Comparison of ENCODE assay signal across 16 cellular contexts in genomic region chr16:71593048-71593999, GRCh38. TPM values are rescaled to one million over a fixed set of nuclear protein-coding genes. Genes with fewer than 3 reads are reported as not detected.
A peak's percentile ranks its signal among the peaks of the same experiment; 100 is the strongest.
DNase-seq lines count a peak whose midpoint lies in the region; ATAC-seq and TF ChIP-seq lines count a peak whose summit lies in the region.
"Had no signal": no experiment of that assay in that cellular context is flagged by ENCODE, and none has a peak within 500 bp of the region (broad histone marks: within the 10 kb centered on the region; RNA-seq: fewer than 3 reads in every experiment).

No MANE protein-coding gene starts in this region.

- POLR2A ChIA-PET in IMR-90 (lab: Charles Lee; ENCODE audit: unreplicated experiment), result no interaction called here

- in situ Hi-C loops in IMR-90 (cut with MboI; ENCODE audit: low sequenced_read_pairs), result no loop called here

- H3K4me2 ChIP-seq in IMR-90 (ENCODE audit: low read depth, low read length) (no peak overlapping the region), GM23338 (no peak overlapping the region)
- H3K4me2 ChIP-seq: BLaER1 had no signal

- H3K4ac ChIP-seq in IMR-90 (ENCODE audit: low read depth, low read length), result no peak overlapping the region

- H3K9me1 ChIP-seq in IMR-90 (ENCODE audit: insufficient read depth, low read length), result no peaks in the 10 kb centered on the region

- TF ChIP-seq POLR2A in IMR-90 (IDR thresholded peaks at IDR 0.05; ENCODE audit: low read depth, low read length), result no peak
- no peak for TF ChIP-seq POLR2A in esophagus muscularis mucosa (IDR thresholded peaks at IDR 0.05; ENCODE audit: low read depth)

- H3K56ac ChIP-seq in IMR-90 (ENCODE audit: extremely low read depth, insufficient read depth, low read length), result no peak overlapping the region

- no peaks in the 10 kb centered on the region for H3K9me2 ChIP-seq in GM23338 (ENCODE audit: insufficient read depth)

- no peak for TF ChIP-seq CTCF in C4-2B (conservative IDR thresholded peaks at IDR 0.05)
- no peak for TF ChIP-seq CTCF in IMR-90 (conservative IDR thresholded peaks at IDR 0.05; ENCODE audit: low read depth, low read length)
- TF ChIP-seq CTCF in progenitor cell of endocrine pancreas (IDR thresholded peaks at IDR 0.05; ENCODE audit: unreplicated experiment), result no peak
- no peak for TF ChIP-seq CTCF in esophagus muscularis mucosa (IDR thresholded peaks at IDR 0.05)
- TF ChIP-seq CTCF in GM23338 (conservative IDR thresholded peaks at IDR 0.05; ENCODE audit: low read depth in 2 of 2), result no peak

- peak overlapping the region; percentile 53; the same call in 1 of the 2 replicates for H3K27ac ChIP-seq in C4-2B
- H3K27ac ChIP-seq in IMR-90 (ENCODE audit: insufficient read depth, low read length), result no peak overlapping the region
- no peak overlapping the region for H3K27ac ChIP-seq in esophagus muscularis mucosa (replicated peaks in 1 of 4)
- no peak overlapping the region for H3K27ac ChIP-seq in GM23338 (ENCODE audit: low read depth)
- H3K27ac ChIP-seq: BLaER1 had no signal

- H3K79me1 ChIP-seq in IMR-90 (ENCODE audit: low read depth in 1 of 2, low read length in 2 of 2), result no peaks in the 10 kb centered on the region

- H2BK20ac ChIP-seq in IMR-90 (ENCODE audit: low read depth, low read length), result no peak overlapping the region

- no peak overlapping the region for H3K18ac ChIP-seq in IMR-90 (ENCODE audit: low read depth, low read length)

- H3K23ac ChIP-seq in IMR-90 (ENCODE audit: low read depth, low read length), result no peak overlapping the region

- H3F3A ChIP-seq in GM23338 (replicated peaks; ENCODE audit: low read depth), result no peaks in the 10 kb centered on the region

- H4K20me1 ChIP-seq in IMR-90 (ENCODE audit: insufficient read depth, low read length), result no peaks in the 10 kb centered on the region
- H4K20me1 ChIP-seq in GM23338 (replicated peaks; ENCODE audit: insufficient read depth), result no peaks in the 10 kb centered on the region
- H4K20me1 ChIP-seq: BLaER1 had no signal

- no peak overlapping the region for H2BK15ac ChIP-seq in IMR-90 (ENCODE audit: low read depth, low read length)

- no CpG with 5 or more reads among the region's 3 CpGs for WGBS in IMR-90 (ENCODE audit: extremely low coverage in 2 of 2, insufficient read length in 1 of 2), 2 experiments
- 76% methylated on average over 3 of the region's 3 CpGs for WGBS in esophagus muscularis mucosa

- H3K4me3 Mint-ChIP-seq in progenitor cell of endocrine pancreas (ENCODE audit: low read depth) (no peak overlapping the region), GM23338 (no peak overlapping the region)
- H3K4me3 Mint-ChIP-seq: CD4-positive, alpha-beta T cell had no signal

- no peak for ATAC-seq in IMR-90 (ENCODE audit: low read depth)
- peak; percentile 44 for ATAC-seq in left lobe of liver
- ATAC-seq in GM23338, result no peak
- ATAC-seq: K562 had no signal

- H2AK5ac ChIP-seq in IMR-90 (ENCODE audit: low read depth, low read length), result no peak overlapping the region

- TF ChIP-seq RAD21 in IMR-90 (IDR thresholded peaks at IDR 0.05; ENCODE audit: low read length), result no peak

- CTCF ChIA-PET in IMR-90 (lab: Yijun Ruan, JAX), result interaction anchor here (0.9 kb wide), 2 partner anchors 17 to 28 kb away, joined by 3 read pairs; no protein-coding TSS in a partner anchor

- H2BK120ac ChIP-seq in IMR-90 (ENCODE audit: low read depth, low read length), result no peak overlapping the region

- no peaks in the 10 kb centered on the region for H3K9me3 ChIP-seq in IMR-90 (ENCODE audit: control insufficient read depth, insufficient read depth, low read length)
- no peaks in the 10 kb centered on the region for H3K9me3 ChIP-seq in esophagus muscularis mucosa
- H3K9me3 ChIP-seq: BLaER1 had no signal

- no peak overlapping the region for H2AFZ ChIP-seq in IMR-90 (replicated peaks; ENCODE audit: low read length, poor library complexity)
- H2AFZ ChIP-seq in GM23338, result no peak overlapping the region

- H3K4me1 ChIP-seq in IMR-90 (ENCODE audit: control insufficient read depth, insufficient read depth, low read length), result no peaks in the 10 kb centered on the region
- no peaks in the 10 kb centered on the region for H3K4me1 ChIP-seq in esophagus muscularis mucosa
- H3K4me1 ChIP-seq in GM23338 (ENCODE audit: insufficient read depth), result no peaks in the 10 kb centered on the region

- no TSS peak for BruUV-seq in IMR-90 (replicated peaks; lab: Mats Ljungman, UMichigan)

- intact Hi-C loops in IMR-90 (cut with micrococcal nuclease), result no loop called here
- intact Hi-C loops in esophagus muscularis mucosa (cut with DNase I), result no loop called here

- no peaks in the 10 kb centered on the region for H3K27me3 Mint-ChIP-seq in progenitor cell of endocrine pancreas
- peaks cover 2% of the 10 kb centered on the region for H3K27me3 Mint-ChIP-seq in GM23338 (ENCODE audit: insufficient read depth, low read depth, poor library complexity)

- H3K4me1 Mint-ChIP-seq in progenitor cell of endocrine pancreas (ENCODE audit: low read depth) (peaks cover 15% of the 10 kb centered on the region), GM23338 (no peaks in the 10 kb centered on the region)

- DNase-seq in IMR-90, result no peak
- DNase-seq in left lobe of liver (ENCODE audit: low spot score), result no peak
- DNase-seq in progenitor cell of endocrine pancreas (ENCODE audit: low spot score, unreplicated experiment), result no peak
- DNase-seq in EL, result no peak
- DNase-seq in esophagus muscularis mucosa (ENCODE audit: extremely low spot score), result no peak
- no peak for DNase-seq in GM23338 (ENCODE audit: low spot score)
- DNase-seq: 8988T; AML-193; CD4-positive, alpha-beta T cell; DMS153; DMS79 treated with DMSO at 0.1 percent for 48 hours; GDM1; H7 had no signal

- no peaks in the 10 kb centered on the region for H3K36me3 Mint-ChIP-seq in progenitor cell of endocrine pancreas (ENCODE audit: insufficient read depth)
- H3K36me3 Mint-ChIP-seq in GM23338 (ENCODE audit: low read depth), result no peaks in the 10 kb centered on the region

- H3K14ac ChIP-seq in IMR-90 (replicated peaks; ENCODE audit: low read depth, low read length), result no peak overlapping the region

- peak overlapping the region; percentile 58 for H2BK5ac ChIP-seq in IMR-90 (ENCODE audit: low read depth, low read length, poor library complexity, severe bottlenecking)

- H4K91ac ChIP-seq in IMR-90 (ENCODE audit: insufficient read depth, low read depth, low read length), result no peak overlapping the region

- H3K27ac Mint-ChIP-seq in progenitor cell of endocrine pancreas, result peak overlapping the region; percentile 81
- H3K27ac Mint-ChIP-seq in GM23338, result no peak overlapping the region
- H3K27ac Mint-ChIP-seq: CD4-positive, alpha-beta T cell had no signal

- H2AK9ac ChIP-seq in IMR-90 (replicated peaks; ENCODE audit: low read depth, low read length, poor library complexity), result no peak overlapping the region

- no peak for TF ChIP-seq EP300 in esophagus muscularis mucosa (IDR thresholded peaks at IDR 0.05)

- H4K5ac ChIP-seq in IMR-90 (ENCODE audit: low read depth, low read length), result no peak overlapping the region

- H3K36me3 ChIP-seq in IMR-90 (ENCODE audit: control insufficient read depth, insufficient read depth, low read length), result no peaks in the 10 kb centered on the region
- no peaks in the 10 kb centered on the region for H3K36me3 ChIP-seq in esophagus muscularis mucosa
- H3K36me3 ChIP-seq in GM23338 (ENCODE audit: insufficient read depth), result no peaks in the 10 kb centered on the region
- H3K36me3 ChIP-seq: BLaER1 had no signal

- H3K9me3 Mint-ChIP-seq in progenitor cell of endocrine pancreas (ENCODE audit: low read depth), result peaks cover 5% of the 10 kb centered on the region
- H3K9me3 Mint-ChIP-seq in GM23338, result peaks cover 7% of the 10 kb centered on the region; the same call in 2 of the 3 replicates
- H3K9me3 Mint-ChIP-seq: CD4-positive, alpha-beta T cell had no signal

- H3K4me3 ChIP-seq in IMR-90 (ENCODE audit: insufficient read depth, low read depth, low read length), result no peak overlapping the region
- no peak overlapping the region for H3K4me3 ChIP-seq in esophagus muscularis mucosa
- no peak overlapping the region for H3K4me3 ChIP-seq in GM23338
- H3K4me3 ChIP-seq: BLaER1, K562 had no signal

- dilution Hi-C loops in IMR-90 (cut with HindIII; ENCODE audit: low sequenced_read_pairs, unreplicated experiment), result no loop called here

- H4K8ac ChIP-seq in IMR-90 (ENCODE audit: low read depth in 2 of 2, low read length in 2 of 2), result no peak overlapping the region

- no peak overlapping the region for H3K9ac ChIP-seq in IMR-90 (ENCODE audit: low read depth, low read length)
- H3K9ac ChIP-seq: BLaER1 had no signal

- no peaks in the 10 kb centered on the region for H3K79me2 ChIP-seq in GM23338 (replicated peaks; ENCODE audit: insufficient read depth)

- H3K27me3 ChIP-seq in IMR-90 (ENCODE audit: control insufficient read depth, insufficient read depth, low read length) (no peaks in the 10 kb centered on the region; the same call in 1 of the 2 replicates), esophagus muscularis mucosa (peaks cover 0 to 7% (median 0%) of the 10 kb centered on the region in 4 donors), GM23338 (ENCODE audit: insufficient read depth) (no peaks in the 10 kb centered on the region)
- H3K27me3 ChIP-seq: BLaER1 had no signal

TF ChIP-seq in IMR-90, 13 proteins besides CTCF, POLR2A, EP300 and RAD21 (continues in another document):
- TF ChIP-seq NFE2L2 (IDR thresholded peaks at IDR 0.05; ENCODE audit: low read depth, low read length), result no peak
- TF ChIP-seq CEBPB (IDR thresholded peaks at IDR 0.05; ENCODE audit: low read depth, low read length), result no peak

TF ChIP-seq in GM23338, 12 proteins besides CTCF, POLR2A, EP300 and RAD21 (continues in another document):
- no peak for TF ChIP-seq EZH2 (IDR thresholded peaks at IDR 0.05; ENCODE audit: low read depth, unreplicated experiment)

RNA-seq across cellular contexts. Expression of gene TAT, which starts 16.4 kb away (rescaled TPM):
- total RNA-seq in IMR-90 (2012; rRNA removed), result not detected in 2 replicates
- polyA plus RNA-seq in IMR-90 (2012; rRNA removed), result not detected in 2 replicates
- polyA plus RNA-seq in IMR-90 (2012; cell fraction: cytosol; rRNA removed), result not detected in 2 replicates
- polyA plus RNA-seq in IMR-90 (2012; cell fraction: nucleus; rRNA removed; ENCODE audit: low replicate concordance), result not detected in 2 replicates
- total RNA-seq in left lobe of liver, result 2,689 TPM
- total RNA-seq in progenitor cell of endocrine pancreas, result not detected in 2 replicates
- total RNA-seq in esophagus muscularis mucosa, result not detected
- total RNA-seq in GM23338 (2014; rRNA removed; shearing (Covaris generic)), result not detected in 2 replicates
- 0.05 and 0.19 TPM in 2 replicates for polyA plus RNA-seq in GM23338 (2016; fragmentation: Nextera tagmentation; extraction: Ambion mirVana)
- total RNA-seq: CD4-positive, alpha-beta T cell; H7 had no signal

RNA-seq across cellular contexts. Expression of gene MARVELD3, which starts 32.7 kb away (rescaled TPM):
- total RNA-seq in IMR-90 (2012; rRNA removed) (not detected in 2 replicates), left lobe of liver (6.0 TPM), progenitor cell of endocrine pancreas (32.3 and 33.7 TPM in 2 replicates), esophagus muscularis mucosa (under 1 TPM in 1 of 4 donors, not detected in 3; 0.46 TPM)
- polyA plus RNA-seq in IMR-90 (2012; rRNA removed) (not detected in 2 replicates), GM23338 (2016; fragmentation: Nextera tagmentation; extraction: Ambion mirVana) (21.0 and 23.4 TPM in 2 replicates)
- polyA plus RNA-seq in IMR-90 (2012; cell fraction: cytosol; rRNA removed), result not detected in 2 replicates
- polyA plus RNA-seq in IMR-90 (2012; cell fraction: nucleus; rRNA removed; ENCODE audit: low replicate concordance), result not detected in 2 replicates
- total RNA-seq in GM23338 (2014; rRNA removed; shearing (Covaris generic)), result 25.1 and 32.7 TPM in 2 replicates
- total RNA-seq: CD4-positive, alpha-beta T cell; K562 had no signal

Comparison
In these comparisons a context has a peak if more than half of its experiments do, and no peak if none do; other contexts are left out.
1. RNA of gene TAT, which starts 16.4 kb away (total RNA-seq): 2,689 TPM in left lobe of liver (single experiment); not detected in progenitor cell of endocrine pancreas, not detected in IMR-90, not detected in esophagus muscularis mucosa and not detected in GM23338; every median in the first group is over 1,000 times any median in the second.